In the genomic region with DNA sequence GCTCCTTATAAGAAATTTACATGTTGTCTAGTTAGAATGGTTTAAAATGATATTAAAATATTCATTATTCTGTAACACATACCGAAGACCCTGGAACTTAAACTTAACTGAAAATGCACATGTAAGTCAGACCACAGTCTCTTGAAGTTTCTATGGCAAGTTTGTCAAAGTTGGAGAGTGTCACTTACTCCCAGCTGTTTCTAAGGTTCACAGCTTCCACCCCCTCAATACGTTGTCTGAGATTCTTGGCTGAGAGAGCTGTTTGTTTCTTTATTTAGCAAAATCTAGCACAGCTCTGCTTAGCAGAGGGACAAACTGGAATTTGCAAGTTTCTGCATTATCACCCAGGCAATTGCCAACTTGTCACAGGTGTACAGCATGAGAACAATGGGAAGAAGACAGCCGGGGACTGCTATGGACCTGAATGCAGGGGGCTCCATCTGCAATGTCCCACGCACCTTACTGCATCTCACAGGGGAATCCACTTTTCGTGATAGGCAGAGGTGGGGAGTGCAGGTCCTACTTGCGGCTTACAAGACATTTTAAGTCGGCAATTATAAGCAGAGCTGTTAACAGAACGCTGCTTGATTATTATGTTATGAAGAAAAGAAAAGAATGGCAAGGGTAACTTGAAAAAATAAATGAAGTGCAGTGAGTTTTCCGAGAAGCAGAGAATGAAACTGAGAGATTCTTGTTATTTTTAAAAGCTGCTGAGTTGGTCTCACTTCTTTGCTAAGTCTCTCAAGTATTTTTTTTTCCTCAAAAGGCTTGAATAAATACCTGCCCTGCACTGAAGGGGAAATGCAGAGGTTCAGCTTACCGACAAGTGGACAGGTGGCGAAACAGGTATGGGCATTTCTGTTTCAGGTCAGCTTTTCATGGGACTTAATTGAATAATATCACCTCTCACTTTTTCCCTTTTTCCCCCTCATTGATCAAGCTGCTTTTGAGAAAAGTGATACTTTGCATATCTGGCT, we compare ENCODE assay signal across 20 cellular contexts.
"Had no signal": no experiment of that assay in that cellular context is flagged by ENCODE, and none has a peak within 500 bp of the region (broad histone marks: within the 10 kb centered on the region; RNA-seq: fewer than 3 reads in every experiment).

No MANE protein-coding gene starts in this region.

- H3K36me3 ChIP-seq: colonic mucosa, esophagus squamous epithelium, pancreas, stomach had no signal

- H3K27ac ChIP-seq: body of pancreas, colonic mucosa, esophagus squamous epithelium, pancreas, stomach, testis had no signal

- H3K9me3 Mint-ChIP-seq: activated B cell treated with CpG ODN at 0.5 μM for 24 hours; activated CD4-positive, alpha-beta T cell treated with anti-CD3 and anti-CD28 coated beads, Interleukin-2, amount 10 ng/mL, durations not matched to agents 24 days and 14 days; activated naive CD8-positive, alpha-beta T cell treated with anti-CD3 and anti-CD28 coated beads for 36 hours had no signal

- DNase-seq: activated B cell treated with CpG ODN at 0.5 μM for 24 hours; activated CD4-positive, alpha-beta T cell treated with anti-CD3 and anti-CD28 coated beads, Interleukin-2, amount 10 ng/mL, durations not matched to agents 24 days and 14 days; activated CD8-positive, alpha-beta memory T cell treated with anti-CD3 and anti-CD28 coated beads, Interleukin-2, amount 50 U/mL, for 4 hours; activated CD8-positive, alpha-beta T cell treated with anti-CD3 and anti-CD28 coated beads, Interleukin-2, amount 10 ng/mL, durations not matched to agents 7 days and 5 days; activated gamma-delta T cell treated with Interleukin-2 at 50 U/mL for 16 hours; activated naive CD8-positive, alpha-beta T cell treated with anti-CD3 and anti-CD28 coated beads for 36 hours; activated T-cell treated with anti-CD3 and anti-CD28 coated beads, Interleukin-2, amount 50 U/mL, for 48 hours; body of pancreas; caudate nucleus; colonic mucosa; esophagus squamous epithelium; hippocampal formation; kidney; left ventricle myocardium superior; mesenchymal stem cell; naive thymus-derived CD8-positive, alpha-beta T cell; pancreas; stimulated activated CD4-positive, alpha-beta T cell treated with anti-CD3 and anti-CD28 coated beads, Interleukin-1b, Interleukin-23, amount 100 ng/mL, for 48 hours; stomach; testis had no signal

- H3K36me3 Mint-ChIP-seq: activated naive CD8-positive, alpha-beta T cell treated with anti-CD3 and anti-CD28 coated beads for 36 hours; naive thymus-derived CD8-positive, alpha-beta T cell had no signal

- H3K4me3 Mint-ChIP-seq: activated B cell treated with CpG ODN at 0.5 μM for 24 hours; activated CD4-positive, alpha-beta T cell treated with anti-CD3 and anti-CD28 coated beads, Interleukin-2, amount 10 ng/mL, durations not matched to agents 24 days and 14 days; activated CD8-positive, alpha-beta T cell treated with anti-CD3 and anti-CD28 coated beads, Interleukin-2, amount 10 ng/mL, durations not matched to agents 7 days and 5 days; activated naive CD8-positive, alpha-beta T cell treated with anti-CD3 and anti-CD28 coated beads for 36 hours had no signal

- H3K27me3 ChIP-seq: body of pancreas, colonic mucosa, esophagus squamous epithelium, stomach, testis had no signal

- H3K4me1 ChIP-seq: body of pancreas, colonic mucosa, esophagus squamous epithelium, pancreas, stomach, testis had no signal

- H3K9me3 ChIP-seq: body of pancreas, colonic mucosa, esophagus squamous epithelium, pancreas, stomach, testis had no signal

- H3K4me3 ChIP-seq: body of pancreas, colonic mucosa, esophagus squamous epithelium, pancreas, stomach, testis had no signal

- H3K4me1 Mint-ChIP-seq: activated CD4-positive, alpha-beta T cell treated with anti-CD3 and anti-CD28 coated beads, Interleukin-2, amount 10 ng/mL, durations not matched to agents 24 days and 14 days had no signal

- ATAC-seq: activated CD8-positive, alpha-beta T cell treated with anti-CD3 and anti-CD28 coated beads, Interleukin-2, amount 10 ng/mL, durations not matched to agents 7 days and 5 days; body of pancreas; left ventricle myocardium superior; pancreas had no signal

- H3K27ac Mint-ChIP-seq: activated B cell treated with CpG ODN at 0.5 μM for 24 hours; activated CD4-positive, alpha-beta T cell treated with anti-CD3 and anti-CD28 coated beads, Interleukin-2, amount 10 ng/mL, durations not matched to agents 24 days and 14 days; activated CD8-positive, alpha-beta T cell treated with anti-CD3 and anti-CD28 coated beads, Interleukin-2, amount 10 ng/mL, durations not matched to agents 7 days and 5 days; activated naive CD8-positive, alpha-beta T cell treated with anti-CD3 and anti-CD28 coated beads for 36 hours; naive thymus-derived CD8-positive, alpha-beta T cell had no signal
